21 cellular contexts compared by ENCODE assay signal in genomic region chr10:60093317-60093716, GRCh38.
DNase-seq lines count a peak whose midpoint lies in the region; ATAC-seq lines count a peak whose summit lies in the region.
"Had no signal": no experiment of that assay in that cellular context is flagged by ENCODE, and none has a peak within 500 bp of the region (broad histone marks: within the 10 kb centered on the region; RNA-seq: fewer than 3 reads in every experiment).

No MANE protein-coding gene starts in this region.

- CTCF ChIA-PET in naive thymus-derived CD4-positive, alpha-beta T cell (lab: Charles Lee), result no interaction called here

- peaks cover 0 to 5% (median 0%) of the 10 kb centered on the region in 3 experiments for H3K36me3 ChIP-seq in naive thymus-derived CD4-positive, alpha-beta T cell (ENCODE audit: control insufficient read depth in 2 of 3, insufficient read depth in 3 of 3, low read length in 3 of 3)
- H3K36me3 ChIP-seq in MG63, result no peaks in the 10 kb centered on the region
- H3K36me3 ChIP-seq: breast epithelium, sigmoid colon had no signal

- no peak overlapping the region for H3K4me3 Mint-ChIP-seq in naive thymus-derived CD4-positive, alpha-beta T cell
- H3K4me3 Mint-ChIP-seq in activated T-cell treated with anti-CD3 and anti-CD28 coated beads, Interleukin-2, amount 50 U/mL, for 24 hours, result no peak overlapping the region
- H3K4me3 Mint-ChIP-seq: activated naive CD8-positive, alpha-beta T cell treated with anti-CD3 and anti-CD28 coated beads, Interleukin-2, amount 10 ng/mL, durations not matched to agents 7 days and 5 days had no signal

- no peaks in the 10 kb centered on the region for H3K9me3 Mint-ChIP-seq in naive thymus-derived CD4-positive, alpha-beta T cell
- H3K9me3 Mint-ChIP-seq in activated T-cell treated with anti-CD3 and anti-CD28 coated beads, Interleukin-2, amount 50 U/mL, for 24 hours, result no peaks in the 10 kb centered on the region
- H3K9me3 Mint-ChIP-seq: activated naive CD8-positive, alpha-beta T cell treated with anti-CD3 and anti-CD28 coated beads, Interleukin-2, amount 10 ng/mL, durations not matched to agents 7 days and 5 days had no signal

- H3K9me3 ChIP-seq in naive thymus-derived CD4-positive, alpha-beta T cell (ENCODE audit: control insufficient read depth in 2 of 3, low read length in 3 of 3), result no peaks in the 10 kb centered on the region
- no peaks in the 10 kb centered on the region for H3K9me3 ChIP-seq in MG63
- H3K9me3 ChIP-seq: breast epithelium, heart left ventricle, sigmoid colon, testis had no signal

- POLR2A ChIA-PET in naive thymus-derived CD4-positive, alpha-beta T cell (lab: Charles Lee), result no interaction called here

- no peak overlapping the region for H3K27ac ChIP-seq in naive thymus-derived CD4-positive, alpha-beta T cell (ENCODE audit: low read depth, low read length)
- H3K27ac ChIP-seq: breast epithelium, heart left ventricle, sigmoid colon, SK-N-MC, testis had no signal

- H3K27me3 Mint-ChIP-seq in naive thymus-derived CD4-positive, alpha-beta T cell, result no peaks in the 10 kb centered on the region
- no peaks in the 10 kb centered on the region for H3K27me3 Mint-ChIP-seq in activated T-cell treated with anti-CD3 and anti-CD28 coated beads, Interleukin-2, amount 50 U/mL, for 24 hours

- H3K27me3 ChIP-seq in naive thymus-derived CD4-positive, alpha-beta T cell (ENCODE audit: control insufficient read depth in 2 of 2, insufficient read depth in 2 of 2, low read length in 2 of 2), result no peaks in the 10 kb centered on the region
- no peaks in the 10 kb centered on the region for H3K27me3 ChIP-seq in MG63
- H3K27me3 ChIP-seq: breast epithelium, dorsolateral prefrontal cortex, heart left ventricle, sigmoid colon, testis had no signal

- H3K4me3 ChIP-seq in naive thymus-derived CD4-positive, alpha-beta T cell (ENCODE audit: low read length), result no peak overlapping the region
- no peak overlapping the region for H3K4me3 ChIP-seq in MG63
- H3K4me3 ChIP-seq: breast epithelium, dorsolateral prefrontal cortex, heart left ventricle, sigmoid colon, SK-N-MC, testis had no signal

- H3K36me3 Mint-ChIP-seq in naive thymus-derived CD4-positive, alpha-beta T cell, result peaks cover 0 to 30% (median 4%) of the 10 kb centered on the region in 5 donors
- H3K36me3 Mint-ChIP-seq in activated T-cell treated with anti-CD3 and anti-CD28 coated beads, Interleukin-2, amount 50 U/mL, for 24 hours (ENCODE audit: low read depth), result peaks cover 12% of the 10 kb centered on the region
- H3K36me3 Mint-ChIP-seq: activated naive CD8-positive, alpha-beta T cell treated with anti-CD3 and anti-CD28 coated beads, Interleukin-2, amount 10 ng/mL, durations not matched to agents 7 days and 5 days had no signal

- peaks cover 0 to 2% (median 0%) of the 10 kb centered on the region in 7 donors for H3K4me1 Mint-ChIP-seq in naive thymus-derived CD4-positive, alpha-beta T cell
- no peaks in the 10 kb centered on the region for H3K4me1 Mint-ChIP-seq in activated T-cell treated with anti-CD3 and anti-CD28 coated beads, Interleukin-2, amount 50 U/mL, for 24 hours (ENCODE audit: low read depth)
- H3K4me1 Mint-ChIP-seq: activated naive CD8-positive, alpha-beta T cell treated with anti-CD3 and anti-CD28 coated beads, Interleukin-2, amount 10 ng/mL, durations not matched to agents 7 days and 5 days had no signal

- H3K4me1 ChIP-seq in naive thymus-derived CD4-positive, alpha-beta T cell (ENCODE audit: control insufficient read depth in 2 of 2, insufficient read depth in 2 of 2, low read length in 2 of 2), result no peaks in the 10 kb centered on the region
- H3K4me1 ChIP-seq: breast epithelium, sigmoid colon, testis had no signal

- ATAC-seq in GM18870 (IDR thresholded peaks at IDR 0.05; ENCODE audit: unreplicated experiment) (peak; percentile 50), GM21786 (IDR thresholded peaks at IDR 0.05; ENCODE audit: unreplicated experiment) (peak; percentile 67), HG03469 (IDR thresholded peaks at IDR 0.05; ENCODE audit: unreplicated experiment) (peak; percentile 41), GM21367 (IDR thresholded peaks at IDR 0.05; ENCODE audit: unreplicated experiment) (no peak)
- ATAC-seq in naive thymus-derived CD4-positive, alpha-beta T cell, result peak; percentile 34
- ATAC-seq: heart left ventricle, PC-3 had no signal

- intact Hi-C loops in naive thymus-derived CD4-positive, alpha-beta T cell (cut with micrococcal nuclease), result no loop called here

- DNase-seq in naive thymus-derived CD4-positive, alpha-beta T cell, result no peak
- no peak for DNase-seq in GOT3 (lab: John Stamatoyannopoulos, UW)
- no peak for DNase-seq in MG63
- DNase-seq in activated T-cell treated with anti-CD3 and anti-CD28 coated beads, Interleukin-2, amount 50 U/mL, for 24 hours, result no peak
- DNase-seq: activated naive CD8-positive, alpha-beta T cell treated with anti-CD3 and anti-CD28 coated beads, Interleukin-2, amount 10 ng/mL, durations not matched to agents 7 days and 5 days; activated T-cell treated with anti-CD3 and anti-CD28 coated beads, Interleukin-2, amount 50 U/mL, for 48 hours; dorsolateral prefrontal cortex; heart left ventricle; islet precursor cell; NCI-H187; NCI-H446 treated with DMSO at 0.1 percent for 48 hours; PC-3; sigmoid colon; stimulated activated CD4-positive, alpha-beta T cell treated with anti-CD3 and anti-CD28 coated beads, Interleukin-2, amount 100 ng/mL, for 48 hours; testis had no signal

- H3K27ac Mint-ChIP-seq in naive thymus-derived CD4-positive, alpha-beta T cell, result no peak overlapping the region
- H3K27ac Mint-ChIP-seq in activated T-cell treated with anti-CD3 and anti-CD28 coated beads, Interleukin-2, amount 50 U/mL, for 24 hours, result no peak overlapping the region
- H3K27ac Mint-ChIP-seq: activated naive CD8-positive, alpha-beta T cell treated with anti-CD3 and anti-CD28 coated beads, Interleukin-2, amount 10 ng/mL, durations not matched to agents 7 days and 5 days had no signal
